ENCODE assay signal across 1 cellular context in genomic region chr9:83980395-83981125, GRCh38.
TF ChIP-seq lines count a peak whose summit lies in the region.

RMI1 (plus strand) TSS chr9:83980805; CDS start chr9:84000987, 20,182 bp downstream.

TF ChIP-seq in HepG2, 621 proteins besides CTCF, POLR2A, EP300 and RAD21 (continued from another document and continues in another):
- TF ChIP-seq ZNF609 (CRISPR knock-in tag; IDR thresholded peaks at IDR 0.05; ENCODE audit: borderline replicate concordance) (peak; percentile 31; the same call in 1 of the 2 replicates), ZBTB25 (CRISPR knock-in tag; IDR thresholded peaks at IDR 0.05) (no peak), ZNF768 (CRISPR knock-in tag; IDR thresholded peaks at IDR 0.05) (peak; percentile 63; the same call in 1 of the 2 replicates), DDIT3 (CRISPR knock-in tag; IDR thresholded peaks at IDR 0.05) (no peak), ZNF160 (CRISPR knock-in tag; IDR thresholded peaks at IDR 0.05) (peak; percentile 51; the same call in 1 of the 2 replicates), ZNF761 (CRISPR knock-in tag; conservative IDR thresholded peaks at IDR 0.05) (no peak; the same call in none of the 2 replicates), GATAD2A (CRISPR knock-in tag; IDR thresholded peaks at IDR 0.05) (0 out of 2 replicates have a peak, but pooled peaks have one; percentile 17), CBFB (CRISPR knock-in tag; IDR thresholded peaks at IDR 0.05) (peak; percentile 77), ZNF138 (CRISPR knock-in tag; IDR thresholded peaks at IDR 0.05; ENCODE audit: low read depth) (no peak), KAT2B (IDR thresholded peaks at IDR 0.05; ENCODE audit: borderline replicate concordance, low read depth, low read length) (no peak), FOXP1 (IDR thresholded peaks at IDR 0.05) (no peak), FOXP1 (CRISPR knock-in tag; IDR thresholded peaks at IDR 0.05) (no peak), ZMYM3 (CRISPR knock-in tag; IDR thresholded peaks at IDR 0.05) (no peak), ZNF503 (CRISPR knock-in tag; IDR thresholded peaks at IDR 0.05) (peak; percentile 62; the same call in 1 of the 2 replicates), THAP11 (CRISPR knock-in tag; IDR thresholded peaks at IDR 0.05) (peak; percentile 70), RFXANK (CRISPR knock-in tag; IDR thresholded peaks at IDR 0.05) (0 out of 2 replicates have a peak, but pooled peaks have one; percentile 32), KMT2B (CRISPR knock-in tag; IDR thresholded peaks at IDR 0.05) (peak; percentile 94), ZNF678 (CRISPR knock-in tag; IDR thresholded peaks at IDR 0.05) (0 out of 2 replicates have a peak, but pooled peaks have one; percentile 47), BCL3 (CRISPR knock-in tag; IDR thresholded peaks at IDR 0.05) (peak; percentile 81; the same call in 1 of the 2 replicates), HOXA9 (CRISPR knock-in tag; IDR thresholded peaks at IDR 0.05; ENCODE audit: borderline replicate concordance) (peak; percentile 86), ZNF510 (CRISPR knock-in tag; IDR thresholded peaks at IDR 0.05; ENCODE audit: low read depth) (0 out of 2 replicates have a peak, but pooled peaks have one; percentile 23), PHF8 (CRISPR knock-in tag; IDR thresholded peaks at IDR 0.05) (peak; percentile 85), ZNF616 (CRISPR knock-in tag; IDR thresholded peaks at IDR 0.05; ENCODE audit: low read depth) (peak; percentile 16; the same call in 1 of the 2 replicates), RAD51 (IDR thresholded peaks at IDR 0.05; ENCODE audit: borderline replicate concordance) (no peak), FOXC1 (CRISPR knock-in tag; IDR thresholded peaks at IDR 0.05; ENCODE audit: borderline replicate concordance) (peak; percentile 54; the same call in 1 of the 2 replicates), FOXK1 (CRISPR knock-in tag; IDR thresholded peaks at IDR 0.05; ENCODE audit: borderline replicate concordance, low read depth) (0 out of 2 replicates have a peak, but pooled peaks have one; percentile 16), ZNF251 (CRISPR knock-in tag; IDR thresholded peaks at IDR 0.05) (no peak), ZNF281 (CRISPR knock-in tag; IDR thresholded peaks at IDR 0.05; ENCODE audit: borderline replicate concordance) (peak; percentile 98), RXRA (CRISPR knock-in tag; IDR thresholded peaks at IDR 0.05) (peak; percentile 46; the same call in 1 of the 2 replicates), ZNF382 (CRISPR knock-in tag; IDR thresholded peaks at IDR 0.05; ENCODE audit: borderline replicate concordance) (no peak), HMGA1 (CRISPR knock-in tag; conservative IDR thresholded peaks at IDR 0.05) (no peak), ZNF432 (CRISPR knock-in tag; IDR thresholded peaks at IDR 0.05; ENCODE audit: borderline replicate concordance) (no peak), HOMEZ (CRISPR knock-in tag; IDR thresholded peaks at IDR 0.05; ENCODE audit: low read depth) (peak; percentile 59), HCFC1 (IDR thresholded peaks at IDR 0.05; ENCODE audit: low read depth, low read length) (peak; percentile 35; the same call in 1 of the 2 replicates), XRCC5 (optimal IDR thresholded peaks at IDR 0.05; ENCODE audit: low read length) (peak; percentile 37), CC2D1A (CRISPR knock-in tag; IDR thresholded peaks at IDR 0.05) (0 out of 2 replicates have a peak, but pooled peaks have one; percentile 21)
- TF ChIP-seq, protein P1, sequence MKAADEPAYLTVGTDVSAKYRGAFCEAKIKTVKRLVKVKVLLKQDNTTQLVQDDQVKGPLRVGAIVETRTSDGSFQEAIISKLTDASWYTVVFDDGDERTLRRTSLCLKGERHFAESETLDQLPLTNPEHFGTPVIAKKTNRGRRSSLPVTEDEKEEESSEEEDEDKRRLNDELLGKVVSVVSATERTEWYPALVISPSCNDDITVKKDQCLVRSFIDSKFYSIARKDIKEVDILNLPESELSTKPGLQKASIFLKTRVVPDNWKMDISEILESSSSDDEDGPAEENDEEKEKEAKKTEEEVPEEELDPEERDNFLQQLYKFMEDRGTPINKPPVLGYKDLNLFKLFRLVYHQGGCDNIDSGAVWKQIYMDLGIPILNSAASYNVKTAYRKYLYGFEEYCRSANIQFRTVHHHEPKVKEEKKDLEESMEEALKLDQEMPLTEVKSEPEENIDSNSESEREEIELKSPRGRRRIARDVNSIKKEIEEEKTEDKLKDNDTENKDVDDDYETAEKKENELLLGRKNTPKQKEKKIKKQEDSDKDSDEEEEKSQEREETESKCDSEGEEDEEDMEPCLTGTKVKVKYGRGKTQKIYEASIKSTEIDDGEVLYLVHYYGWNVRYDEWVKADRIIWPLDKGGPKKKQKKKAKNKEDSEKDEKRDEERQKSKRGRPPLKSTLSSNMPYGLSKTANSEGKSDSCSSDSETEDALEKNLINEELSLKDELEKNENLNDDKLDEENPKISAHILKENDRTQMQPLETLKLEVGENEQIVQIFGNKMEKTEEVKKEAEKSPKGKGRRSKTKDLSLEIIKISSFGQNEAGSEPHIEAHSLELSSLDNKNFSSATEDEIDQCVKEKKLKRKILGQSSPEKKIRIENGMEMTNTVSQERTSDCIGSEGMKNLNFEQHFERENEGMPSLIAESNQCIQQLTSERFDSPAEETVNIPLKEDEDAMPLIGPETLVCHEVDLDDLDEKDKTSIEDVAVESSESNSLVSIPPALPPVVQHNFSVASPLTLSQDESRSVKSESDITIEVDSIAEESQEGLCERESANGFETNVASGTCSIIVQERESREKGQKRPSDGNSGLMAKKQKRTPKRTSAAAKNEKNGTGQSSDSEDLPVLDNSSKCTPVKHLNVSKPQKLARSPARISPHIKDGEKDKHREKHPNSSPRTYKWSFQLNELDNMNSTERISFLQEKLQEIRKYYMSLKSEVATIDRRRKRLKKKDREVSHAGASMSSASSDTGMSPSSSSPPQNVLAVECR (CRISPR knock-in tag; IDR thresholded peaks at IDR 0.05; ENCODE audit: borderline replicate concordance) = peak; percentile 78
- TF ChIP-seq, protein P2, sequence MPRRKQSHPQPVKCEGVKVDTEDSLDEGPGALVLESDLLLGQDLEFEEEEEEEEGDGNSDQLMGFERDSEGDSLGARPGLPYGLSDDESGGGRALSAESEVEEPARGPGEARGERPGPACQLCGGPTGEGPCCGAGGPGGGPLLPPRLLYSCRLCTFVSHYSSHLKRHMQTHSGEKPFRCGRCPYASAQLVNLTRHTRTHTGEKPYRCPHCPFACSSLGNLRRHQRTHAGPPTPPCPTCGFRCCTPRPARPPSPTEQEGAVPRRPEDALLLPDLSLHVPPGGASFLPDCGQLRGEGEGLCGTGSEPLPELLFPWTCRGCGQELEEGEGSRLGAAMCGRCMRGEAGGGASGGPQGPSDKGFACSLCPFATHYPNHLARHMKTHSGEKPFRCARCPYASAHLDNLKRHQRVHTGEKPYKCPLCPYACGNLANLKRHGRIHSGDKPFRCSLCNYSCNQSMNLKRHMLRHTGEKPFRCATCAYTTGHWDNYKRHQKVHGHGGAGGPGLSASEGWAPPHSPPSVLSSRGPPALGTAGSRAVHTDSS (CRISPR knock-in tag; conservative IDR thresholded peaks at IDR 0.05) = no peak
- TF ChIP-seq, protein P3, sequence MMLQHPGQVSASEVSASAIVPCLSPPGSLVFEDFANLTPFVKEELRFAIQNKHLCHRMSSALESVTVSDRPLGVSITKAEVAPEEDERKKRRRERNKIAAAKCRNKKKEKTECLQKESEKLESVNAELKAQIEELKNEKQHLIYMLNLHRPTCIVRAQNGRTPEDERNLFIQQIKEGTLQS (CRISPR knock-in tag; IDR thresholded peaks at IDR 0.05) = no peak
